In the genomic region with DNA sequence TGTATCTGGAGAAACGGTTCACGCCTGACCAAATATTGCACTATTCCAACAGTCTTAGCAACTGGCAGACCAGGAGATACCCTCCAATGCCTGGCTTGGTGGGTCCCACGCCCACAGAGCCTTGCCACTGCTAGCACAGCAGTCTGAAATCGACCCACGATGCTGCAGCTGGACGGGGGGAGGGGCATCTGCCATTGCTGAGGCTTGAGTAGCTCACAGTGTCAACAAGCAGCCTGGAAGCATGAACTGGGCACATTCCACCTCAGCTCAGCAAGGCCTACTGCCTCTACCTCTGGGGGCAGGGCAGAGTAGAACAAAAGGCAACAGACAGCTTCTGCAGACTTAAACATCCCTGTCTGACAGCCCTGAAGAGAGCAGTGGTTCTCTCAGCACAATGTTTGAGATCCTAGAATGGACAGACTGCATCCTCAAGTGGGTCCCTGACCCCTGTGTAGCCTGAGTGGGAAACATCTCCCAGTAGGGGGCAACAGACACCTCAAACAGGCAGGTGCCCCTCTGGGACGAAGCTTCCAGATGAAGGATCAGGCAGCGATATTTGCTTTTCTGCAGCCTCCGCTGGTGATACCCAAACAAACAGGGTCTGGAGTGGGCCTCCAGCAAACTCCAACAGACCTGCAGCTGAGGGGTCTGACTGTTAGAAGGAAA, we compare ENCODE assay signal across 20 cellular contexts.
DNase-seq lines count a peak whose midpoint lies in the region; ATAC-seq and TF ChIP-seq lines count a peak whose summit lies in the region.
"Had no signal": no experiment of that assay in that cellular context is flagged by ENCODE, and none has a peak within 500 bp of the region (broad histone marks: within the 10 kb centered on the region; RNA-seq: fewer than 3 reads in every experiment).

No MANE protein-coding gene starts in this region.

- peak overlapping the region; percentile 72 for H3K27ac Mint-ChIP-seq in Caco-2 (ENCODE audit: unreplicated experiment)
- H3K27ac Mint-ChIP-seq: effector memory CD8-positive, alpha-beta T cell; stimulated activated memory B cell treated with anti-CD40 and anti-IgM and Interleukin-4, amounts not matched to agents 10 μg/mL and 1 μg/mL and 100 μg/mL, for 72 hours had no signal

- no peak overlapping the region for H3K27ac ChIP-seq in HEK293 (ENCODE audit: extremely low read depth, low read depth, low read length)
- H3K27ac ChIP-seq in mesendoderm (ENCODE audit: low read depth, low read length) = no peak overlapping the region
- H3K27ac ChIP-seq in spleen = no peak overlapping the region
- H3K27ac ChIP-seq: GM23248, SJSA1, vagina had no signal

- peaks cover 6% of the 10 kb centered on the region; the same call in 1 of the 2 replicates for H3K9me3 ChIP-seq in Caco-2
- H3K9me3 ChIP-seq in HEK293 (ENCODE audit: control insufficient read depth, insufficient read depth, low read depth, low read length) = no peaks in the 10 kb centered on the region
- H3K9me3 ChIP-seq in adipocyte (ENCODE audit: control insufficient read depth, low read length) = peaks cover 4% of the 10 kb centered on the region
- H3K9me3 ChIP-seq in spleen = no peaks in the 10 kb centered on the region
- H3K9me3 ChIP-seq: SJSA1, vagina had no signal

- H3K79me2 ChIP-seq in mesendoderm (ENCODE audit: control insufficient read depth, insufficient read depth, low read length) = no peaks in the 10 kb centered on the region

- H3K9ac ChIP-seq in adipocyte (ENCODE audit: low read length) (no peak overlapping the region), mesendoderm (ENCODE audit: low read length) (no peak overlapping the region)
- H3K9ac ChIP-seq: GM23248 had no signal

- TF ChIP-seq POLR2A in spleen (IDR thresholded peaks at IDR 0.05) = no peak

- H3K27me3 ChIP-seq in Caco-2 (replicated peaks; ENCODE audit: control insufficient read depth, insufficient read depth, low read length) (no peaks in the 10 kb centered on the region), adipocyte (replicated peaks; ENCODE audit: control insufficient read depth, insufficient read depth, low read length) (no peaks in the 10 kb centered on the region), mesendoderm (ENCODE audit: insufficient read depth, low read length, poor library complexity) (no peaks in the 10 kb centered on the region), spleen (replicated peaks in 1 of 7) (peaks cover 0 to 6% (median 0%) of the 10 kb centered on the region in 7 donors)
- H3K27me3 ChIP-seq: SJSA1, vagina had no signal

- POLR2A ChIA-PET in Caco-2 (lab: Charles Lee) = no interaction called here
- POLR2A ChIA-PET in HEK293 (lab: Yijun Ruan, JAX) = no interaction called here

- H3K4ac ChIP-seq in mesendoderm (ENCODE audit: low read depth, low read length) = no peak overlapping the region

- H3K4me1 ChIP-seq in Caco-2 (peaks cover 24% of the 10 kb centered on the region; the same call in 1 of the 2 replicates), HEK293 (ENCODE audit: control insufficient read depth, insufficient read depth, low read length) (no peaks in the 10 kb centered on the region), adipocyte (ENCODE audit: control insufficient read depth, insufficient read depth, low read length) (peaks cover 11% of the 10 kb centered on the region), mesendoderm (ENCODE audit: control insufficient read depth, low read depth, low read length) (no peaks in the 10 kb centered on the region), spleen (no peaks in the 10 kb centered on the region)
- H3K4me1 ChIP-seq: SJSA1, vagina had no signal

- no peak overlapping the region for H2BK15ac ChIP-seq in mesendoderm (replicated peaks; ENCODE audit: low read depth)

- BruUV-seq in Caco-2 (replicated peaks; lab: Mats Ljungman, UMichigan) = no TSS peak

- no peak for ATAC-seq in GM21576 (IDR thresholded peaks at IDR 0.05; ENCODE audit: unreplicated experiment)
- ATAC-seq in GM19035 (IDR thresholded peaks at IDR 0.05; ENCODE audit: unreplicated experiment) = no peak
- ATAC-seq: effector memory CD8-positive, alpha-beta T cell; stimulated activated memory B cell treated with anti-CD40 and anti-IgM and Interleukin-4, amounts not matched to agents 10 μg/mL and 1 μg/mL and 100 μg/mL, for 72 hours had no signal

- H3K36me3 Mint-ChIP-seq in Caco-2 (ENCODE audit: insufficient read depth, unreplicated experiment) = no peaks in the 10 kb centered on the region
- H3K36me3 Mint-ChIP-seq: CD14-positive monocyte had no signal

- no peaks in the 10 kb centered on the region for H3K27me3 Mint-ChIP-seq in Caco-2 (ENCODE audit: insufficient read depth, unreplicated experiment)

- no peak overlapping the region for H2BK120ac ChIP-seq in mesendoderm (ENCODE audit: low read depth, low read length)

- intact Hi-C loops in Caco-2 (cut with micrococcal nuclease; ENCODE audit: unreplicated experiment) (no loop called here), spleen (cut with DNase I; ENCODE audit: low total_unique reads) (no loop called here)

- no peak overlapping the region for H3K18ac ChIP-seq in mesendoderm (ENCODE audit: low read length)

- WGBS in mesendoderm (ENCODE audit: extremely low coverage, insufficient coverage, low lambda C conversion rate) = no CpG with 5 or more reads among the region's 9 CpGs
- WGBS in spleen, 5 donors = 62 to 76% (median 69%) methylated on average over 5 to 9 of the region's 9 CpGs

- TF ChIP-seq CTCF in Caco-2 (IDR thresholded peaks at IDR 0.05; ENCODE audit: insufficient read depth in 1 of 2, low read depth in 1 of 2, low read length in 1 of 2, severe bottlenecking in 1 of 2, unreplicated experiment in 1 of 2) (no peak), HEK293 (tag by site-specific recombination; IDR thresholded peaks at IDR 0.05) (peak; percentile 66), spleen (IDR thresholded peaks at IDR 0.05 in 8 of 11, conservative IDR thresholded peaks at IDR 0.05 in 3 of 11) (no peak)

- H3K4me3 ChIP-seq in Caco-2 (ENCODE audit: low read depth, low read length) (no peak overlapping the region), HEK293 (ENCODE audit: low read depth, low read length) (no peak overlapping the region), adipocyte (ENCODE audit: low read length) (no peak overlapping the region), mesendoderm (ENCODE audit: low read length) (no peak overlapping the region), spleen (no peak overlapping the region)
- H3K4me3 ChIP-seq: GM23248, SJSA1, vagina had no signal

- H4K5ac ChIP-seq in mesendoderm (ENCODE audit: low read length) = no peak overlapping the region

- H3K79me1 ChIP-seq in mesendoderm (ENCODE audit: low read length) = no peaks in the 10 kb centered on the region

- no peak overlapping the region for H4K8ac ChIP-seq in mesendoderm (ENCODE audit: low read depth, low read length)

- H3K4me3 Mint-ChIP-seq in Caco-2 (ENCODE audit: unreplicated experiment) = peak overlapping the region; percentile 63
- H3K4me3 Mint-ChIP-seq: CD14-positive monocyte; effector memory CD8-positive, alpha-beta T cell; stimulated activated memory B cell treated with anti-CD40 and anti-IgM and Interleukin-4, amounts not matched to agents 10 μg/mL and 1 μg/mL and 100 μg/mL, for 72 hours had no signal

- H3K56ac ChIP-seq in mesendoderm (ENCODE audit: low read length) = no peak overlapping the region

- CTCF ChIA-PET in Caco-2 (lab: Charles Lee) (interaction anchor here (0.6 kb wide), 1 partner anchor 628 kb away, joined by 3 read pairs; no protein-coding TSS in a partner anchor), HEK293 (lab: Yijun Ruan, JAX) (interaction anchor here (0.6 to 3.1 kb wide), 7 partner anchors 9 to 127 kb away, joined by 3 to 10 read pairs (median 5); no protein-coding TSS in a partner anchor)

- H3K9me3 Mint-ChIP-seq in Caco-2 (ENCODE audit: unreplicated experiment) = peaks cover 11% of the 10 kb centered on the region
- H3K9me3 Mint-ChIP-seq: effector memory CD8-positive, alpha-beta T cell had no signal

- H3K4me1 Mint-ChIP-seq in Caco-2 (ENCODE audit: low read depth, unreplicated experiment) = no peaks in the 10 kb centered on the region
- H3K4me1 Mint-ChIP-seq: CD14-positive monocyte had no signal

- H3K23ac ChIP-seq in mesendoderm (ENCODE audit: low read length) = no peak overlapping the region

- DNase-seq in Caco-2 (peak; percentile 66 to 71), adipocyte (ENCODE audit: low read depth) (peak; percentile 6), mesendoderm (peak; percentile 14), spleen (no peak), NCI-H187 treated with DMSO at 0.1 percent for 48 hours (lab: John Stamatoyannopoulos, UW) (no peak)
- DNase-seq: effector memory CD8-positive, alpha-beta T cell; GDM1; GM23248; KG1; left cardiac atrium; NCI-H1694; NK-92 treated with Interleukin-12 subunit alpha and Interleukin-12 subunit beta, amount 100 ng/mL, for 24 hours; stimulated activated CD4-positive, alpha-beta T cell treated with anti-CD3 and anti-CD28 coated beads, Interleukin-4, amount 100 ng/mL, for 1 hour had no signal

- H2BK5ac ChIP-seq in mesendoderm (ENCODE audit: low read length) = no peak overlapping the region

- H3K4me2 ChIP-seq in mesendoderm (ENCODE audit: low read length) = no peak overlapping the region

- H3K36me3 ChIP-seq in Caco-2 (ENCODE audit: control insufficient read depth, insufficient read depth, low read length) (no peaks in the 10 kb centered on the region), HEK293 (ENCODE audit: control insufficient read depth in 2 of 2, insufficient read depth in 1 of 2, low read length in 2 of 2) (no peaks in the 10 kb centered on the region), adipocyte (ENCODE audit: control insufficient read depth, insufficient read depth, low read length, severe bottlenecking) (no peaks in the 10 kb centered on the region), mesendoderm (ENCODE audit: control insufficient read depth, insufficient read depth, low read length) (no peaks in the 10 kb centered on the region), spleen (no peaks in the 10 kb centered on the region)
- H3K36me3 ChIP-seq: SJSA1, vagina had no signal

- H2AK5ac ChIP-seq in mesendoderm (ENCODE audit: low read length) = no peak overlapping the region

TF ChIP-seq in HEK293, 187 proteins besides CTCF, POLR2A, EP300 and RAD21 (continues in another document):
- no peak for TF ChIP-seq ZNF76 (tag by site-specific recombination; IDR thresholded peaks at IDR 0.05; ENCODE audit: borderline replicate concordance, low read depth)
- TF ChIP-seq ZNF843 (tag by site-specific recombination; IDR thresholded peaks at IDR 0.05) = no peak
- TF ChIP-seq ZNF692 (tag by site-specific recombination; IDR thresholded peaks at IDR 0.05) = peak; percentile 82
- TF ChIP-seq SP7 (tag by site-specific recombination; IDR thresholded peaks at IDR 0.05) = no peak

Comparison
In these comparisons a context has a peak if more than half of its experiments do, and no peak if none do; other contexts are left out.
1. DNase-seq: peak in Caco-2 (2 of 2), adipocyte (single experiment) and mesendoderm (single experiment); none in spleen (single experiment) and NCI-H187 treated with DMSO at 0.1 percent for 48 hours (single experiment).